22 cellular contexts compared by ENCODE assay signal in the genomic region with DNA sequence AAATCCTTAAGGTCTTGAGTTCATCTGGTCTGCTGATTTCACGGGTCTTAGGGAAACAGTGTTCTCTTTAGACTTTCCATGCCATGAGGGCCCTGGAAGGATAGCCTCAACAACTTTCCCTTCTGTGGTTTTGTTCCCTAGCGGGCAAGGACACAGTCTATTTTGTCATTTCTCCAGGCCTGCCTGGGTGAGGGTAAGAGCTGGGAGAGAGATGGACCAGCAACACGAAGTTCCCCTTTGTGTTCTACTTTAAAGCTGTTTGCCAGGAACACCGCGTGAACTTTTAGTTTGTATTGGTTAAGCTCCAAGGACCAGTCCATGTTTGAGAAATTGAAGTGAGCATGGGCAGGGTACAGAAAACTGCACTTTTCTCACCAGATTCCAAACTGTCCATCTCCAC. TPM values are rescaled to one million over a fixed set of nuclear protein-coding genes. Genes with fewer than 3 reads are reported as not detected.
DNase-seq lines count a peak whose midpoint lies in the region; ATAC-seq, FAIRE-seq and TF ChIP-seq lines count a peak whose summit lies in the region.
"Had no signal": no experiment of that assay in that cellular context is flagged by ENCODE, and none has a peak within 500 bp of the region (broad histone marks: within the 10 kb centered on the region; RNA-seq: fewer than 3 reads in every experiment).

No MANE protein-coding gene starts in this region.

- CTCF ChIA-PET in endothelial cell of umbilical vein (lab: Charles Lee), result no interaction called here

- peak; percentile 75 for ATAC-seq in aorta (ENCODE audit: low FRiP score)

- H3K9me3 ChIP-seq in endothelial cell of umbilical vein (replicated peaks; ENCODE audit: control insufficient read depth, insufficient read depth, low read length), result no peaks in the 10 kb centered on the region
- no peaks in the 10 kb centered on the region for H3K9me3 ChIP-seq in aorta (ENCODE audit: control insufficient read depth, low read length)
- no peaks in the 10 kb centered on the region for H3K9me3 ChIP-seq in Peyer's patch
- H3K9me3 ChIP-seq: gastrocnemius medialis, sigmoid colon, SK-N-SH, vagina had no signal

- peaks cover 0 to 12% of the 10 kb centered on the region in 2 experiments for H3K36me3 ChIP-seq in endothelial cell of umbilical vein (ENCODE audit: control insufficient read depth in 2 of 2, extremely low read depth in 1 of 2, insufficient read depth in 2 of 2, low read length in 2 of 2)
- H3K36me3 ChIP-seq in aorta (ENCODE audit: control insufficient read depth in 1 of 2, insufficient read depth in 2 of 2, low read length in 1 of 2), result no peaks in the 10 kb centered on the region
- no peaks in the 10 kb centered on the region for H3K36me3 ChIP-seq in Peyer's patch
- H3K36me3 ChIP-seq: gastrocnemius medialis, sigmoid colon, vagina had no signal

- H3K4me2 ChIP-seq in endothelial cell of umbilical vein (ENCODE audit: insufficient read depth, low read length), result no peak overlapping the region
- H3K4me2 ChIP-seq: SK-N-SH had no signal

- H3K27ac ChIP-seq in endothelial cell of umbilical vein (ENCODE audit: insufficient read depth, low read depth, low read length), result no peak overlapping the region
- H3K27ac ChIP-seq in aorta (ENCODE audit: low read depth in 1 of 2, low read length in 2 of 2), result peak overlapping the region; percentile 59 to 71
- H3K27ac ChIP-seq in Peyer's patch, result no peak overlapping the region
- H3K27ac ChIP-seq: vagina had no signal

- TF ChIP-seq CTCF in endothelial cell of umbilical vein (IDR thresholded peaks at IDR 0.05; ENCODE audit: extremely low read depth in 1 of 2, insufficient read depth in 1 of 2, low read depth in 1 of 2, low read length in 2 of 2), result no peak
- no peak for TF ChIP-seq CTCF in Peyer's patch (IDR thresholded peaks at IDR 0.05)

- H3K9me1 ChIP-seq in endothelial cell of umbilical vein (replicated peaks; ENCODE audit: control insufficient read depth, extremely low read depth, insufficient read depth, low read length), result no peaks in the 10 kb centered on the region

- H3K27me3 ChIP-seq in endothelial cell of umbilical vein (ENCODE audit: control insufficient read depth in 2 of 2, insufficient read depth in 2 of 2, low read length in 2 of 2) (no peaks in the 10 kb centered on the region), aorta (ENCODE audit: control insufficient read depth in 1 of 2, insufficient read depth in 2 of 2, low read length in 1 of 2) (no peaks in the 10 kb centered on the region), Peyer's patch (no peaks in the 10 kb centered on the region)
- H3K27me3 ChIP-seq: gastrocnemius medialis, sigmoid colon, vagina had no signal

- H3K4me3 ChIP-seq in endothelial cell of umbilical vein (replicated peaks in 1 of 3; ENCODE audit: insufficient read depth in 1 of 3, low read depth in 1 of 3, low read length in 3 of 3), result no peak overlapping the region
- H3K4me3 ChIP-seq in aorta (ENCODE audit: low read length in 2 of 2), result no peak overlapping the region
- no peak overlapping the region for H3K4me3 ChIP-seq in Peyer's patch
- H3K4me3 ChIP-seq: gastrocnemius medialis, sigmoid colon, vagina had no signal

- H3K9ac ChIP-seq in endothelial cell of umbilical vein (replicated peaks; ENCODE audit: extremely low read depth, insufficient read depth, low read length), result no peak overlapping the region
- H3K9ac ChIP-seq: SK-N-SH had no signal

- no TSS peak for BruUV-seq in endothelial cell of umbilical vein (replicated peaks; lab: Mats Ljungman, UMichigan)

- H2AFZ ChIP-seq in endothelial cell of umbilical vein (ENCODE audit: low read depth, low read length), result no peak overlapping the region

- dilution Hi-C loops in endothelial cell of umbilical vein (cut with MboI; ENCODE audit: extremely low pct_ligation_motif_present, low sequenced_read_pairs), result no loop called here

- FAIRE-seq in endothelial cell of umbilical vein (lab: Jason Lieb, UNC), result no peak

- intact Hi-C loops in endothelial cell of umbilical vein (cut with micrococcal nuclease) (no loop called here), aorta (cut with DNase I) (loop anchor here (5.0 to 10.0 kb wide), 2 partner anchors 49 to 52 kb away; no protein-coding TSS in a partner anchor)

- peaks cover 32% of the 10 kb centered on the region for H3K4me1 ChIP-seq in endothelial cell of umbilical vein (ENCODE audit: control insufficient read depth, extremely low read depth, insufficient read depth, low read length)
- peaks cover 18 to 38% of the 10 kb centered on the region in 2 donors for H3K4me1 ChIP-seq in aorta (ENCODE audit: control insufficient read depth in 1 of 2, insufficient read depth in 2 of 2, low read length in 2 of 2)
- no peaks in the 10 kb centered on the region for H3K4me1 ChIP-seq in Peyer's patch
- H3K4me1 ChIP-seq: sigmoid colon, vagina had no signal

- in situ Hi-C loops in SK-MEL-5 (cut with HindIII; ENCODE audit: low pct_unique_long_range_greater_than_20kb, low sequenced_read_pairs), result loop anchor here (25.0 kb wide), 1 partner anchor 172 kb away; no protein-coding TSS in a partner anchor

- 5 to 6% methylated on average over 5 of the region's 5 CpGs for WGBS in aorta, 2 donors

- TF ChIP-seq POLR2A in endothelial cell of umbilical vein (IDR thresholded peaks at IDR 0.05; ENCODE audit: low read depth, low read length), result no peak
- no peak for TF ChIP-seq POLR2A in Peyer's patch (IDR thresholded peaks at IDR 0.05)

- H4K20me1 ChIP-seq in endothelial cell of umbilical vein (replicated peaks; ENCODE audit: control insufficient read depth, extremely low read depth, insufficient read depth, low read length), result no peaks in the 10 kb centered on the region

- DNase-seq in SK-MEL-5 (ENCODE audit: low read depth, low spot score) (peak; percentile 79), endothelial cell of umbilical vein (ENCODE audit: low read depth, low spot score) (peak; percentile 36), medulla oblongata (ENCODE audit: extremely low spot score) (peak; percentile 63), aorta (no peak), Peyer's patch (no peak), SW480 (ENCODE audit: low spot score) (no peak), NK-92 (lab: John Stamatoyannopoulos, UW; ENCODE audit: unreplicated experiment) (no peak)
- DNase-seq: activated CD4-positive, alpha-beta T cell treated with anti-CD3 and anti-CD28 coated beads for 4 hours; activated gamma-delta T cell treated with Interleukin-2 at 50 U/mL for 16 hours; amygdala; cortex of kidney; gastrocnemius medialis; GDM1; KBM-7; NCI-H1048; NCI-H524; nucleus accumbens; sigmoid colon; SK-N-SH; stimulated activated CD4-positive, alpha-beta T cell treated with anti-CD3 and anti-CD28 coated beads, Interleukin-1b, Interleukin-23, amount 100 ng/mL, for 48 hours had no signal

- H3K79me2 ChIP-seq in endothelial cell of umbilical vein (ENCODE audit: control insufficient read depth, insufficient read depth, low read length), result no peaks in the 10 kb centered on the region

- POLR2A ChIA-PET in endothelial cell of umbilical vein (lab: Charles Lee), result no interaction called here

TF ChIP-seq in endothelial cell of umbilical vein, 7 proteins besides CTCF, POLR2A, EP300 and RAD21:
- TF ChIP-seq MYC (IDR thresholded peaks at IDR 0.05; ENCODE audit: low read depth, low read length) (no peak), MAX (IDR thresholded peaks at IDR 0.05; ENCODE audit: insufficient read depth, insufficient read length) (no peak), FOS (IDR thresholded peaks at IDR 0.05; ENCODE audit: borderline replicate concordance, insufficient read depth, low read length) (no peak), POLR2AphosphoS5 (IDR thresholded peaks at IDR 0.05; ENCODE audit: insufficient read depth, low read depth, low read length) (no peak), GATA2 (IDR thresholded peaks at IDR 0.05; ENCODE audit: insufficient read depth, insufficient read length, low read depth, low read length) (no peak), EZH2 (IDR thresholded peaks at IDR 0.05; ENCODE audit: borderline replicate concordance, low read depth, low read length, severe bottlenecking) (no peak), JUN (IDR thresholded peaks at IDR 0.05; ENCODE audit: borderline replicate concordance, insufficient read depth, insufficient read length, low read depth) (no peak)

RNA-seq across cellular contexts. Expression of gene ST3GAL6, which starts 20.9 kb away (rescaled TPM):
- 254 and 271 TPM in 2 replicates for total RNA-seq in SK-MEL-5 (2014; rRNA removed; shearing (Covaris generic))
- 125 and 141 TPM in 2 replicates for polyA plus RNA-seq in SK-MEL-5 (2015; cell fraction: cytosol; rRNA removed)
- polyA plus RNA-seq in SK-MEL-5 (2015; cell fraction: nucleus; rRNA removed), result 284 and 324 TPM in 2 replicates
- total RNA-seq in endothelial cell of umbilical vein, result 17.7 and 35.9 TPM in 2 replicates
- 11.3 and 13.2 TPM in 2 replicates for polyA plus RNA-seq in endothelial cell of umbilical vein
- 9.4 and 9.9 TPM in 2 replicates for polyA plus RNA-seq in endothelial cell of umbilical vein (2011; cell fraction: cytosol; rRNA removed)
- polyA plus RNA-seq in endothelial cell of umbilical vein (2011; cell fraction: nucleus; rRNA removed), result 44.5 and 49.7 TPM in 2 replicates
- 19.5 and 21.1 TPM in 2 replicates for polyA plus RNA-seq in endothelial cell of umbilical vein (2012)
- 11.9 and 23.9 TPM in 2 replicates for polyA minus RNA-seq in endothelial cell of umbilical vein
- polyA minus RNA-seq in endothelial cell of umbilical vein (2011; cell fraction: cytosol; rRNA and poly(A)+ RNA removed), result not detected
- 35.4 and 40.4 TPM in 2 replicates for polyA minus RNA-seq in endothelial cell of umbilical vein (2011; cell fraction: nucleus; rRNA and poly(A)+ RNA removed)
- 10 to 100 TPM; 12.2 to 21.1 TPM for total RNA-seq in aorta
- 10 to 100 TPM in 1 of 2 donors, 1 to 10 TPM in 1; 7.5 to 27.9 TPM for polyA plus RNA-seq in aorta
- 1 to 10 TPM; 1.6 to 6.6 (median 2.5) TPM for total RNA-seq in Peyer's patch
- total RNA-seq: B cell had no signal

Comparison
In these comparisons a context has a peak if more than half of its experiments do, and no peak if none do; other contexts are left out.
1. DNase-seq: peak in SK-MEL-5 (single experiment), endothelial cell of umbilical vein (single experiment) and medulla oblongata (single experiment); none in aorta (0 of 2), Peyer's patch (0 of 3), SW480 (single experiment) and NK-92 (single experiment).
2. H3K27ac ChIP-seq: peak in aorta (2 of 2); none in endothelial cell of umbilical vein (single experiment) and Peyer's patch (0 of 4).